Comparison of ENCODE assay signal across 32 cellular contexts in the genomic region with DNA sequence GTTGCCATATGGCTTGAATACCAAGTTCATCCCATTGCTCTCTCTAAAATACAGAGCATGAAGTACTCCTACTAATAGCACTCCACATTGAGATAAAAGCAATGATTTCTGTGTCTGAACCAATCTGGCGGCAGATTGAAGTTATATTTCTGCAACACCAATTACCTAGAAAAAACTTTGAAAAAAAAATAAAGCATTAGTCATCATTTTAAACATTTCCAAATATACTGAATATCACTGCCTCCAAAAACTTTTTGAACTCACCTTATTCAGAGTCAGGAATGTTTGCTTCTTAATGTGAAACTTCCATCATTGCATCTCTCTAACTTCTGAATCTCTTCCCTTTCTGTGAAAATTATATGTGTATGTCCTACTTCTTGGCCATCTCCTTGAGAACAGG.
"Had no signal": no experiment of that assay in that cellular context is flagged by ENCODE, and none has a peak within 500 bp of the region (broad histone marks: within the 10 kb centered on the region; RNA-seq: fewer than 3 reads in every experiment).

No MANE protein-coding gene starts in this region.

- FAIRE-seq: bronchial epithelial cell, TTC549 had no signal

- DNase-seq: activated CD4-positive, alpha-beta memory T cell treated with anti-CD3 and anti-CD28 coated beads, Interleukin-2, amount 10 ng/mL, durations not matched to agents 7 days and 5 days; activated CD4-positive, alpha-beta T cell treated with anti-CD3 and anti-CD28 coated beads for 1 hour; activated CD4-positive, alpha-beta T cell treated with anti-CD3 and anti-CD28 coated beads for 36 hours; activated CD4-positive, alpha-beta T cell treated with anti-CD3 and anti-CD28 coated beads for 48 hours; activated CD4-positive, alpha-beta T cell treated with anti-CD3 and anti-CD28 coated beads, Interleukin-2, amount 10 ng/mL, durations not matched to agents 7 days and 5 days; activated CD4-positive, alpha-beta T cell treated with anti-CD3 and anti-CD28 coated beads, Interleukin-2, amount 50 U/mL, for 48 hours; activated CD4-positive, CD25-positive, alpha-beta regulatory T cell; activated CD8-positive, alpha-beta memory T cell treated with anti-CD3 and anti-CD28 coated beads for 24 hours; activated CD8-positive, alpha-beta memory T cell treated with anti-CD3 and anti-CD28 coated beads, Interleukin-2, amount 10 ng/mL, durations not matched to agents 7 days and 5 days; activated CD8-positive, alpha-beta memory T cell treated with anti-CD3 and anti-CD28 coated beads, Interleukin-2, amount 50 U/mL, for 48 hours; activated CD8-positive, alpha-beta T cell treated with anti-CD3 and anti-CD28 coated beads, Interleukin-2, amount 10 ng/mL, durations not matched to agents 7 days and 5 days; activated effector memory CD4-positive, alpha-beta T cell treated with Interleukin-2 at 50 U/mL for 16 hours; activated gamma-delta T cell; activated naive CD4-positive, alpha-beta T cell treated with anti-CD3 and anti-CD28 coated beads, Interleukin-2, amount 10 ng/mL, durations not matched to agents 7 days and 5 days; activated naive CD4-positive, alpha-beta T cell treated with Interleukin-2 at 50 U/mL for 16 hours; activated naive CD8-positive, alpha-beta T cell treated with anti-CD3 and anti-CD28 coated beads, Interleukin-2, amount 10 ng/mL, durations not matched to agents 7 days and 5 days; activated naive CD8-positive, alpha-beta T cell treated with anti-CD3 and anti-CD28 coated beads, Interleukin-2, amount 50 U/mL, for 24 hours; activated T-cell treated with anti-CD3 and anti-CD28 coated beads, Interleukin-2, amount 50 U/mL, for 24 hours; activated T-cell treated with anti-CD3 and anti-CD28 coated beads, Interleukin-2, amount 50 U/mL, for 48 hours; amygdala; anterior cingulate cortex; caudate nucleus; cerebellar nuclear complex; T-helper 2 cell; T-helper 9 cell; WERI-Rb-1 had no signal

- H3K9me3 ChIP-seq: ascending aorta had no signal

- H3K27me3 ChIP-seq: ascending aorta, cardiac muscle cell had no signal

- ATAC-seq: activated CD4-positive, alpha-beta T cell treated with anti-CD3 and anti-CD28 coated beads for 36 hours; activated CD4-positive, CD25-positive, alpha-beta regulatory T cell treated with anti-CD3 and anti-CD28 coated beads, Interleukin-2, amount 50 U/mL, for 24 hours; activated CD8-positive, alpha-beta memory T cell treated with anti-CD3 and anti-CD28 coated beads, Interleukin-2, amount 10 ng/mL, durations not matched to agents 7 days and 5 days; activated CD8-positive, alpha-beta T cell treated with anti-CD3 and anti-CD28 coated beads, Interleukin-2, amount 10 ng/mL, durations not matched to agents 7 days and 5 days; activated naive CD8-positive, alpha-beta T cell treated with anti-CD3 and anti-CD28 coated beads, Interleukin-2, amount 50 U/mL, for 24 hours; WTC11 had no signal

- H3K27ac ChIP-seq: ascending aorta, cardiac muscle cell, WERI-Rb-1 had no signal

- H3K4me1 ChIP-seq: ascending aorta had no signal

- H3K4me3 ChIP-seq: ascending aorta, cardiac muscle cell had no signal

- H3K36me3 ChIP-seq: ascending aorta, cardiac muscle cell, WERI-Rb-1 had no signal
